Comparison of ENCODE assay signal across 18 cellular contexts in genomic region chr7:11636274-11636673, GRCh38.
"Had no signal": no experiment of that assay in that cellular context is flagged by ENCODE, and none has a peak within 500 bp of the region (broad histone marks: within the 10 kb centered on the region; RNA-seq: fewer than 3 reads in every experiment).

No MANE protein-coding gene starts in this region.

- H3K4me3 Mint-ChIP-seq: nephron progenitor cell, type B pancreatic cell had no signal

- H3K4me1 Mint-ChIP-seq: nephron progenitor cell had no signal

- H3K27me3 Mint-ChIP-seq: type B pancreatic cell had no signal

- H3K36me3 ChIP-seq: colonic mucosa, left ventricle myocardium inferior, right atrium auricular region had no signal

- H3K27ac ChIP-seq: colonic mucosa, foreskin keratinocyte, hepatocyte, left ventricle myocardium inferior, right atrium auricular region, stomach had no signal

- DNase-seq: cerebellar nuclear complex; colonic mucosa; dermis blood vessel endothelial cell; erythroblast; foreskin keratinocyte; left ventricle myocardium inferior; mesenchymal stem cell; midbrain; nephron progenitor cell; small intestine; stimulated activated CD4-positive, alpha-beta T cell treated with anti-CD3 and anti-CD28 coated beads, Interleukin-12 subunit alpha, Interleukin-12 subunit beta, amount 100 ng/mL, for 4 hours; stimulated activated naive CD4-positive, alpha-beta T cell; stomach; substantia nigra had no signal

- H3K4me2 ChIP-seq: hepatocyte had no signal

- H3K27ac Mint-ChIP-seq: nephron progenitor cell, type B pancreatic cell had no signal

- H3K27me3 ChIP-seq: colonic mucosa, foreskin keratinocyte, hepatocyte, right atrium auricular region, stomach had no signal

- H3K4me1 ChIP-seq: colonic mucosa, foreskin keratinocyte, left ventricle myocardium inferior, right atrium auricular region had no signal

- H3K9me3 ChIP-seq: colonic mucosa, left ventricle myocardium inferior, right atrium auricular region, stomach had no signal

- H3K9me3 Mint-ChIP-seq: nephron progenitor cell had no signal

- H3K79me2 ChIP-seq: hepatocyte had no signal

- ATAC-seq: foreskin keratinocyte had no signal

- H3K4me3 ChIP-seq: colonic mucosa, hepatocyte, left ventricle myocardium inferior, lung, right atrium auricular region, stomach had no signal

- H2AFZ ChIP-seq: hepatocyte had no signal
